10 cellular contexts compared by ENCODE assay signal in the genomic region with DNA sequence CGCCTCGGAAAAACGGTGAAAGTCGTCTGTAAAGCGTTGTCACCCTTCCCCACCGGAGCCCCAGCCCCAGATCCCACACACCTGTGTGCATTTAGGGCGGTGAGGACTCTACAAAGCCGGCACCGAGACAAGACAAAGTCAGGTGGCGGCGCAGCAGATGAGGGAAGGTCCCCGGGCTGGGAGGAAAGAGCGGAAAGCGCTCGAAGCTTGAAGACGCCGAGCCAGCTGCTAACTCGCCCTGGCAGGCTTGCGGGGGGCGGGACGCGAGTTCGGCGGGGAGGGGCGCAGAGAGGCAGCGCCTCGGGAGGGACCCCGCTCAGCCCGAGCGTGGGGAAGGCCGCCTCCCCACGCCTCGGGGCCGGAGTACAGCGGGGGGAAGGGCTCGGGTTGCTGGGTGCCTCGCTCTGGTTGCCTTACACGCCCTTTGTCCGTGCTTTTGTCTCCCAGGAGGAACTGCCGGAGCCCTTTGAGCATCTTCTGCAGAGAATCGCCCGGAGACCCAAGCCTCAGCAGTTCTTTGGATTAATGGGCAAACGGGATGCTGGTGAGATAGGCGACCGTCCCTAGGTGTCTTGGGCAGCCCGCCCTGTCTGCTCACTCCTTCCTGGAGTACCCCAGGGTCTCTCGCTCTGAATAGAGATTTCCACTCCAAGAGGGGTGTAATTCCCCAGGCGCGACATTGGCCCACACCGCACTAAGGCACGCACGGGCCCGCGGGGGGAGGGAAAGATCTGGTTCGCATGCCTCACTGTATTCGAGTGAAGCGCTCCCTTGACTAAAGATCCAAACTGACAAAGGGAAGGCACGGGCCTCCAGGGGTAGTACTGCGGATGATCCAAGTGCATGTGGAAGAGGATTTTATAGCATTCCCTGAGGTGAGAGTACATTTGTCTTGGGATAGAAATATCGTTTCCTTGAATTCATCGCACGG. TPM values are rescaled to one million over a fixed set of nuclear protein-coding genes. Genes with fewer than 3 reads are reported as not detected.
DNase-seq lines count a peak whose midpoint lies in the region; ATAC-seq and TF ChIP-seq lines count a peak whose summit lies in the region.
"Had no signal": no experiment of that assay in that cellular context is flagged by ENCODE, and none has a peak within 500 bp of the region (broad histone marks: within the 10 kb centered on the region; RNA-seq: fewer than 3 reads in every experiment).

No MANE protein-coding gene starts in this region.

- H3K36me3 ChIP-seq in breast epithelium = peaks cover 3% of the 10 kb centered on the region
- no peaks in the 10 kb centered on the region for H3K36me3 ChIP-seq in thoracic aorta

- H3K36me3 Mint-ChIP-seq in MCF 10A (ENCODE audit: insufficient read depth, unreplicated experiment) (no peaks in the 10 kb centered on the region), mesothelial cell of epicardium (no peaks in the 10 kb centered on the region), T-helper 17 cell (ENCODE audit: low read depth) (no peaks in the 10 kb centered on the region)

- no peaks in the 10 kb centered on the region for H3K4me1 Mint-ChIP-seq in MCF 10A (ENCODE audit: insufficient read depth, unreplicated experiment)
- H3K4me1 Mint-ChIP-seq in mesothelial cell of epicardium = peaks cover 24% of the 10 kb centered on the region
- peaks cover 2% of the 10 kb centered on the region for H3K4me1 Mint-ChIP-seq in T-helper 17 cell

- TF ChIP-seq CTCF in breast epithelium (IDR thresholded peaks at IDR 0.05) = no peak
- no peak for TF ChIP-seq CTCF in MCF 10A (IDR thresholded peaks at IDR 0.05; ENCODE audit: unreplicated experiment)
- TF ChIP-seq CTCF in mesothelial cell of epicardium (IDR thresholded peaks at IDR 0.05; ENCODE audit: unreplicated experiment) = no peak
- no peak for TF ChIP-seq CTCF in thoracic aorta (IDR thresholded peaks at IDR 0.05)

- TF ChIP-seq POLR2A in breast epithelium (IDR thresholded peaks at IDR 0.05) = no peak

- peaks cover 66% of the 10 kb centered on the region for H3K27me3 Mint-ChIP-seq in MCF 10A (ENCODE audit: insufficient read depth, unreplicated experiment)
- peaks cover 90% of the 10 kb centered on the region for H3K27me3 Mint-ChIP-seq in mesothelial cell of epicardium (ENCODE audit: low read depth)
- H3K27me3 Mint-ChIP-seq in T-helper 17 cell = peaks cover 67% of the 10 kb centered on the region

- H3K27me3 ChIP-seq in breast epithelium = peaks cover 0 to 39% of the 10 kb centered on the region in 2 donors
- H3K27me3 ChIP-seq in thoracic aorta (replicated peaks; ENCODE audit: insufficient read depth) = no peaks in the 10 kb centered on the region

- H3K27ac ChIP-seq in breast epithelium (no peak overlapping the region), thoracic aorta (no peak overlapping the region)

- DNase-seq in breast epithelium (ENCODE audit: low spot score in 2 of 2) = no peak
- no peak for DNase-seq in MCF 10A (ENCODE audit: unreplicated experiment)
- peak; percentile 17 for DNase-seq in astrocyte of the hippocampus (ENCODE audit: low read depth, low spot score)
- DNase-seq in mesothelial cell of epicardium (ENCODE audit: low spot score in 2 of 2, unreplicated experiment in 2 of 2) = peak in 1 of 2 experiments; percentile 45
- no peak for DNase-seq in thoracic aorta (ENCODE audit: low spot score)
- DNase-seq in T-helper 17 cell = no peak
- DNase-seq: C1 segment of cervical spinal cord, naive B cell had no signal

- CTCF ChIA-PET in MCF 10A (lab: Yijun Ruan, JAX) = no interaction called here

- BruUV-seq in MCF 10A (replicated peaks; lab: Mats Ljungman, UMichigan) = no TSS peak

- ATAC-seq in thoracic aorta (ENCODE audit: insufficient number of reproducible peaks, low FRiP score, low read depth) (no peak), HG02973 (IDR thresholded peaks at IDR 0.05; ENCODE audit: unreplicated experiment) (no peak), T-helper 17 cell (no peak), GM18907 (IDR thresholded peaks at IDR 0.05; ENCODE audit: unreplicated experiment) (no peak)

- peak overlapping the region in 2 of 3 donors; percentile 46 to 61 for H3K4me3 ChIP-seq in breast epithelium
- H3K4me3 ChIP-seq in thoracic aorta = peak overlapping the region; percentile 50

- no peaks in the 10 kb centered on the region for H3K9me3 ChIP-seq in breast epithelium
- no peaks in the 10 kb centered on the region for H3K9me3 ChIP-seq in thoracic aorta
- H3K9me3 ChIP-seq in T-helper 17 cell (ENCODE audit: control insufficient read depth, low read length, poor library complexity, severe bottlenecking) = no peaks in the 10 kb centered on the region

- POLR2A ChIA-PET in MCF 10A (lab: Yijun Ruan, JAX) = no interaction called here

- no peak overlapping the region for H3K27ac Mint-ChIP-seq in MCF 10A (ENCODE audit: low read depth, unreplicated experiment)
- no peak overlapping the region for H3K27ac Mint-ChIP-seq in mesothelial cell of epicardium
- H3K27ac Mint-ChIP-seq in T-helper 17 cell = no peak overlapping the region
- H3K27ac Mint-ChIP-seq: naive B cell had no signal

- intact Hi-C loops in breast epithelium (cut with DNase I; ENCODE audit: low total_unique reads) = no loop called here
- intact Hi-C loops in MCF 10A (cut with micrococcal nuclease) = no loop called here

- H3K4me1 ChIP-seq in breast epithelium = no peaks in the 10 kb centered on the region
- peaks cover 3 to 23% of the 10 kb centered on the region in 2 donors for H3K4me1 ChIP-seq in thoracic aorta (ENCODE audit: control insufficient read depth in 1 of 2, low read depth in 2 of 2)

- H3K4me3 Mint-ChIP-seq in MCF 10A (ENCODE audit: unreplicated experiment) = no peak overlapping the region
- peak overlapping the region; percentile 61 for H3K4me3 Mint-ChIP-seq in mesothelial cell of epicardium
- H3K4me3 Mint-ChIP-seq in T-helper 17 cell = no peak overlapping the region

- H3K9me3 Mint-ChIP-seq in MCF 10A (ENCODE audit: unreplicated experiment) = no peaks in the 10 kb centered on the region
- no peaks in the 10 kb centered on the region for H3K9me3 Mint-ChIP-seq in mesothelial cell of epicardium

RNA-seq across cellular contexts. Expression of a gene that starts 1.7 kb away (rescaled TPM):
- total RNA-seq in breast epithelium = 1 to 10 TPM in 2 of 3 donors, under 1 TPM in 1; 0.32 to 5.9 (median 2.8) TPM
- total RNA-seq in MCF 10A (2022) = not detected in 2 replicates
- 0.36 to 0.63 TPM in 2 of 3 replicates, not detected in the other for total RNA-seq in mesothelial cell of epicardium
- total RNA-seq in thoracic aorta = 10 to 100 TPM; 13.8 to 20.7 TPM
- not detected for total RNA-seq in T-helper 17 cell
